In genomic region chr11:1653541-1654387, GRCh38 we compare ENCODE assay signal across 2 cellular contexts.
TF ChIP-seq lines count a peak whose summit lies in the region.

No MANE protein-coding gene starts in this region.

TF ChIP-seq in IMR-90, 13 proteins besides CTCF, POLR2A, EP300 and RAD21:
- no peak for TF ChIP-seq RCOR1 (IDR thresholded peaks at IDR 0.05; ENCODE audit: insufficient replicate concordance, low read length)
- no peak for TF ChIP-seq FOS (IDR thresholded peaks at IDR 0.05; ENCODE audit: low read depth, low read length)
- no peak for TF ChIP-seq RFX5 (IDR thresholded peaks at IDR 0.05; ENCODE audit: low read depth, low read length)
- TF ChIP-seq SMC3 (IDR thresholded peaks at IDR 0.05; ENCODE audit: low read depth, low read length) = no peak
- no peak for TF ChIP-seq USF2 (IDR thresholded peaks at IDR 0.05; ENCODE audit: low read depth, low read length)
- TF ChIP-seq CHD1 (IDR thresholded peaks at IDR 0.05; ENCODE audit: low read depth, low read length) = no peak

TF ChIP-seq in HepG2, 621 proteins besides CTCF, POLR2A, EP300 and RAD21 (continues in another document):
- TF ChIP-seq TFAP4 (IDR thresholded peaks at IDR 0.05; ENCODE audit: borderline replicate concordance, low read depth) = no peak
- no peak for TF ChIP-seq ISX (CRISPR knock-in tag; conservative IDR thresholded peaks at IDR 0.05)
- no peak for TF ChIP-seq SP4 (CRISPR knock-in tag; IDR thresholded peaks at IDR 0.05)
- TF ChIP-seq MXD4 (CRISPR knock-in tag; IDR thresholded peaks at IDR 0.05) = no peak
- TF ChIP-seq PLSCR1 (CRISPR knock-in tag; IDR thresholded peaks at IDR 0.05; ENCODE audit: borderline replicate concordance) = no peak
- TF ChIP-seq THAP11 (CRISPR knock-in tag; IDR thresholded peaks at IDR 0.05) = no peak
- no peak for TF ChIP-seq TOPORS (CRISPR knock-in tag; IDR thresholded peaks at IDR 0.05)
- 0 out of 2 replicates have a peak, but pooled peaks have one; percentile 9 for TF ChIP-seq FOXP4 (CRISPR knock-in tag; IDR thresholded peaks at IDR 0.05)
- TF ChIP-seq MXD1 (CRISPR knock-in tag; IDR thresholded peaks at IDR 0.05) = no peak
- TF ChIP-seq ZNF317 (CRISPR knock-in tag; IDR thresholded peaks at IDR 0.05) = no peak
- TF ChIP-seq NFE2L1 (CRISPR knock-in tag; IDR thresholded peaks at IDR 0.05; ENCODE audit: borderline replicate concordance) = no peak
- no peak for TF ChIP-seq KAT8 (CRISPR knock-in tag; IDR thresholded peaks at IDR 0.05)
- TF ChIP-seq TEAD3 (CRISPR knock-in tag; optimal IDR thresholded peaks at IDR 0.05; ENCODE audit: borderline replicate concordance) = no peak
- 0 out of 2 replicates have a peak, but pooled peaks have one; percentile 49 for TF ChIP-seq SMAD9 (CRISPR knock-in tag; IDR thresholded peaks at IDR 0.05)
- no peak for TF ChIP-seq GPN1 (CRISPR knock-in tag; IDR thresholded peaks at IDR 0.05; ENCODE audit: borderline replicate concordance)
- TF ChIP-seq ZNF543 (CRISPR knock-in tag; IDR thresholded peaks at IDR 0.05) = no peak
- no peak for TF ChIP-seq TFDP1 (CRISPR knock-in tag; IDR thresholded peaks at IDR 0.05; ENCODE audit: borderline replicate concordance)
- no peak for TF ChIP-seq HDAC1 (CRISPR knock-in tag; IDR thresholded peaks at IDR 0.05)
- no peak for TF ChIP-seq U2AF1 (optimal IDR thresholded peaks at IDR 0.05; ENCODE audit: low read depth, low read length)
- TF ChIP-seq PPARG (CRISPR knock-in tag; conservative IDR thresholded peaks at IDR 0.05) = no peak
- peak; percentile 53 for TF ChIP-seq STAG1 (CRISPR knock-in tag; IDR thresholded peaks at IDR 0.05)
- no peak for TF ChIP-seq ZFP36L1 (CRISPR knock-in tag; IDR thresholded peaks at IDR 0.05)
- no peak for TF ChIP-seq GMEB1 (CRISPR knock-in tag; IDR thresholded peaks at IDR 0.05; ENCODE audit: borderline replicate concordance)
- no peak for TF ChIP-seq KIAA2018 (CRISPR knock-in tag; IDR thresholded peaks at IDR 0.05; ENCODE audit: borderline replicate concordance)
- TF ChIP-seq NKX3-1 (CRISPR knock-in tag; IDR thresholded peaks at IDR 0.05) = no peak
- peak; percentile 20; the same call in 1 of the 2 replicates for TF ChIP-seq BRD4 (CRISPR knock-in tag; IDR thresholded peaks at IDR 0.05)
- TF ChIP-seq ZNF546 (CRISPR knock-in tag; conservative IDR thresholded peaks at IDR 0.05) = peak; percentile 10; the same call in 1 of the 2 replicates
- no peak for TF ChIP-seq FOXC1 (CRISPR knock-in tag; IDR thresholded peaks at IDR 0.05; ENCODE audit: borderline replicate concordance)
- TF ChIP-seq YEATS2 (CRISPR knock-in tag; IDR thresholded peaks at IDR 0.05; ENCODE audit: borderline replicate concordance) = no peak
- no peak for TF ChIP-seq ZNF274 (CRISPR knock-in tag; IDR thresholded peaks at IDR 0.05)
- TF ChIP-seq ZNF788 (CRISPR knock-in tag; IDR thresholded peaks at IDR 0.05; ENCODE audit: borderline replicate concordance) = 0 out of 2 replicates have a peak, but pooled peaks have one; percentile 53
- TF ChIP-seq ZNF740 (CRISPR knock-in tag; IDR thresholded peaks at IDR 0.05) = no peak
- TF ChIP-seq PCBP1 (IDR thresholded peaks at IDR 0.05; ENCODE audit: borderline replicate concordance, low read depth, low read length) = no peak
- no peak for TF ChIP-seq ZNF567 (CRISPR knock-in tag; IDR thresholded peaks at IDR 0.05; ENCODE audit: borderline replicate concordance)
- TF ChIP-seq ZNF83 (CRISPR knock-in tag; IDR thresholded peaks at IDR 0.05; ENCODE audit: borderline replicate concordance) = no peak
- TF ChIP-seq ZNF30 (CRISPR knock-in tag; IDR thresholded peaks at IDR 0.05) = no peak
- no peak for TF ChIP-seq ZNF24 (IDR thresholded peaks at IDR 0.05)
- no peak for TF ChIP-seq IKZF1 (IDR thresholded peaks at IDR 0.05)
- no peak for TF ChIP-seq ZNF101 (CRISPR knock-in tag; IDR thresholded peaks at IDR 0.05; ENCODE audit: borderline replicate concordance, low read depth)
- no peak for TF ChIP-seq CREM (IDR thresholded peaks at IDR 0.05)
- TF ChIP-seq CREM (CRISPR knock-in tag; IDR thresholded peaks at IDR 0.05) = no peak
- no peak for TF ChIP-seq MLLT10 (CRISPR knock-in tag; IDR thresholded peaks at IDR 0.05)
- peak; percentile 6; the same call in 1 of the 2 replicates for TF ChIP-seq ZNF547 (CRISPR knock-in tag; IDR thresholded peaks at IDR 0.05)
- TF ChIP-seq HINFP (CRISPR knock-in tag; IDR thresholded peaks at IDR 0.05; ENCODE audit: low read depth) = 0 out of 2 replicates have a peak, but pooled peaks have one; percentile 32
- TF ChIP-seq ZFX (CRISPR knock-in tag; IDR thresholded peaks at IDR 0.05; ENCODE audit: low read depth) = peak; percentile 29; the same call in 1 of the 2 replicates
- TF ChIP-seq FOXP1 (IDR thresholded peaks at IDR 0.05) = no peak
- TF ChIP-seq FOXP1 (CRISPR knock-in tag; IDR thresholded peaks at IDR 0.05) = no peak
